In the genomic region with DNA sequence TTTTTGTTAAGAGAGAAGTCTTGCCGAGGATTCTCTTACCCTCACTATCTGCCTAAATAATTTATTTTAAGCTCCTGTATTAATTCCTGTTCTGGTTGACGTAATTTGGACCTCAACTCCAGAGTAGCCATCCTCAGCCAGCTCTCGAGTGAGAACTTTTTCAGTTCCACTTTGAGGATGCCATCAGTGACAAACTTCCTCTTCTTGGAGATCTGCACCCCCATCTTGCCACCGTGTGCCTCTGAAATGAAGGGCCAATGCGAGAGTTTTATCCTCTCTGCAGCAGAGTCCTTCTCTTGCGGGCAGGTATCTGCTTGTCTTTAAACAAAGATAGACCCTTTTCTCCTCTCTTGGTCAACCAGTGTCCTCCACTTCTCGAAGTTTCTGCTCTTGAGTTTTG, we compare ENCODE assay signal across 25 cellular contexts. TPM values are rescaled to one million over a fixed set of nuclear protein-coding genes. Genes with fewer than 3 reads are reported as not detected.
DNase-seq lines count a peak whose midpoint lies in the region; ATAC-seq, FAIRE-seq and TF ChIP-seq lines count a peak whose summit lies in the region.
"Had no signal": no experiment of that assay in that cellular context is flagged by ENCODE, and none has a peak within 500 bp of the region (broad histone marks: within the 10 kb centered on the region; RNA-seq: fewer than 3 reads in every experiment).

No MANE protein-coding gene starts in this region.

- no peaks in the 10 kb centered on the region for H4K20me1 ChIP-seq in OCI-LY7 (ENCODE audit: insufficient read depth, low read length)

- peak; percentile 23 to 40 for ATAC-seq in naive B cell (ENCODE audit: low read depth in 2 of 2)
- ATAC-seq: HCT116, T-cell had no signal

- CTCF ChIA-PET in OCI-LY7 (lab: Charles Lee; ENCODE audit: unreplicated experiment): interaction anchor here (0.7 to 1.3 kb wide), 3 partner anchors 10 to 48 kb away, joined by 3 to 4 read pairs (median 4); no protein-coding TSS in a partner anchor

- POLR2A ChIA-PET in OCI-LY7 (lab: Charles Lee): interaction anchor here (0.8 to 1.7 kb wide), 5 partner anchors 8 to 32 kb away, joined by 3 to 9 read pairs (median 4); no protein-coding TSS in a partner anchor

- H3K27ac Mint-ChIP-seq in naive B cell: peak overlapping the region in 1 of 6 donors; percentile 60
- H3K27ac Mint-ChIP-seq: CD4-positive, alpha-beta T cell; T-cell had no signal

- H2AFZ ChIP-seq in OCI-LY7 (ENCODE audit: low read length): peak overlapping the region; percentile 8; the same call in 1 of the 2 replicates

- no peak overlapping the region for H3K4me3 ChIP-seq in OCI-LY7 (ENCODE audit: low read depth, low read length, poor library complexity, severe bottlenecking)
- H3K4me3 ChIP-seq: Peyer's patch had no signal

- H3K9me2 ChIP-seq in OCI-LY7 (ENCODE audit: insufficient read depth, low read length): no peaks in the 10 kb centered on the region
- H3K9me2 ChIP-seq: SK-N-SH had no signal

- H3K9me3 Mint-ChIP-seq in naive B cell: peaks cover 0 to 4% (median 0%) of the 10 kb centered on the region in 7 donors
- H3K9me3 Mint-ChIP-seq: CD4-positive, alpha-beta T cell; T-cell had no signal

- peaks cover 58% of the 10 kb centered on the region for H3K4me1 ChIP-seq in OCI-LY7 (ENCODE audit: insufficient read depth, low read length, poor library complexity, severe bottlenecking)
- H3K4me1 ChIP-seq: Caco-2 had no signal

- peaks cover 0 to 13% of the 10 kb centered on the region in 2 donors for H3K36me3 Mint-ChIP-seq in naive B cell
- H3K36me3 Mint-ChIP-seq: T-cell had no signal

- DNase-seq in SIG-M5 treated with dmso at 0.1 percent for 504 hours (lab: John Stamatoyannopoulos, UW; ENCODE audit: unreplicated experiment) (peak; percentile 34), SIG-M5 (lab: John Stamatoyannopoulos, UW) (no peak), OCI-LY7 (ENCODE audit: low spot score) (peak; percentile 28), naive B cell (no peak), NCI-H2107 (lab: John Stamatoyannopoulos, UW) (no peak), RCC 7860 (ENCODE audit: low spot score) (no peak), NCI-H748 (lab: John Stamatoyannopoulos, UW; ENCODE audit: unreplicated experiment) (no peak)
- DNase-seq: BE2C; Caco-2; CD4-positive, alpha-beta T cell; GDM1; GOT3; MM.1S; NCI-H1417 treated with DMSO at 0.1 percent for 48 hours; NCI-H2029; NCI-H446 treated with DMSO at 0.1 percent for 48 hours; Peyer's patch; Right ventricle myocardium superior; SK-N-SH; T-cell had no signal

- H3K4me1 Mint-ChIP-seq in naive B cell: peaks cover 5 to 12% (median 8%) of the 10 kb centered on the region in 3 donors

- TF ChIP-seq CTCF in OCI-LY7 (conservative IDR thresholded peaks at IDR 0.05; ENCODE audit: low read length): no peak

- BruUV-seq in OCI-LY7 (replicated peaks; lab: Mats Ljungman, UMichigan): no TSS peak

- no peak overlapping the region for H3K27ac ChIP-seq in OCI-LY7 (ENCODE audit: low read depth, low read length, poor library complexity, severe bottlenecking)
- H3K27ac ChIP-seq: Peyer's patch had no signal

- no peaks in the 10 kb centered on the region for H3K9me3 ChIP-seq in OCI-LY7 (ENCODE audit: low read length)
- H3K9me3 ChIP-seq: BE2C, Caco-2, Peyer's patch, SK-N-SH had no signal

- peak overlapping the region; percentile 17 for H3K4me2 ChIP-seq in OCI-LY7 (ENCODE audit: low read length)
- H3K4me2 ChIP-seq: SK-N-SH had no signal

- no peak overlapping the region for H3K4me3 Mint-ChIP-seq in naive B cell
- H3K4me3 Mint-ChIP-seq: CD4-positive, alpha-beta T cell; T-cell had no signal

- intact Hi-C loops in OCI-LY7 (cut with micrococcal nuclease; ENCODE audit: unreplicated experiment): no loop called here

- peaks cover 63 to 80% (median 73%) of the 10 kb centered on the region in 3 donors for H3K27me3 Mint-ChIP-seq in naive B cell

- FAIRE-seq in RCC 7860 (lab: Jason Lieb, UNC): no peak
- FAIRE-seq: A204.1, GM19239 had no signal

- H3K79me2 ChIP-seq in OCI-LY7 (ENCODE audit: insufficient read depth, low read depth, low read length): no peaks in the 10 kb centered on the region

- H3K36me3 ChIP-seq in OCI-LY7 (ENCODE audit: insufficient read depth, low read length): no peaks in the 10 kb centered on the region
- H3K36me3 ChIP-seq: BE2C, Peyer's patch had no signal

RNA-seq across cellular contexts. Expression of gene TMEM174, which starts 19.5 kb away (rescaled TPM):
- total RNA-seq in OCI-LY7 (2014; rRNA removed; shearing (Covaris generic)): not detected in 2 replicates
- total RNA-seq in OCI-LY7 (2022): 0.25 TPM in 1 of 2 replicates, not detected in the other
- polyA plus RNA-seq in naive B cell (ENCODE audit: low read depth in 6 of 6): not detected
- total RNA-seq: Caco-2; CD4-positive, alpha-beta T cell; Daoy; LHCN-M2; Peyer's patch; Right ventricle myocardium superior; T-cell had no signal
- polyA plus RNA-seq: SK-N-SH had no signal

RNA-seq across cellular contexts. Expression of gene TMEM171, which starts 33.1 kb away (rescaled TPM):
- not detected in 2 replicates for total RNA-seq in OCI-LY7 (2014; rRNA removed; shearing (Covaris generic))
- total RNA-seq in OCI-LY7 (2022): not detected in 2 replicates
- polyA plus RNA-seq in naive B cell (ENCODE audit: low read depth in 6 of 6): not detected
- total RNA-seq: CD4-positive, alpha-beta T cell; Right ventricle myocardium superior had no signal

Comparison
In these comparisons a context has a peak if more than half of its experiments do, and no peak if none do; other contexts are left out.
1. DNase-seq: peak in SIG-M5 treated with dmso at 0.1 percent for 504 hours (single experiment) and OCI-LY7 (single experiment); none in SIG-M5 (single experiment), naive B cell (single experiment), NCI-H2107 (single experiment), RCC 7860 (single experiment) and NCI-H748 (single experiment).